In the genomic region with DNA sequence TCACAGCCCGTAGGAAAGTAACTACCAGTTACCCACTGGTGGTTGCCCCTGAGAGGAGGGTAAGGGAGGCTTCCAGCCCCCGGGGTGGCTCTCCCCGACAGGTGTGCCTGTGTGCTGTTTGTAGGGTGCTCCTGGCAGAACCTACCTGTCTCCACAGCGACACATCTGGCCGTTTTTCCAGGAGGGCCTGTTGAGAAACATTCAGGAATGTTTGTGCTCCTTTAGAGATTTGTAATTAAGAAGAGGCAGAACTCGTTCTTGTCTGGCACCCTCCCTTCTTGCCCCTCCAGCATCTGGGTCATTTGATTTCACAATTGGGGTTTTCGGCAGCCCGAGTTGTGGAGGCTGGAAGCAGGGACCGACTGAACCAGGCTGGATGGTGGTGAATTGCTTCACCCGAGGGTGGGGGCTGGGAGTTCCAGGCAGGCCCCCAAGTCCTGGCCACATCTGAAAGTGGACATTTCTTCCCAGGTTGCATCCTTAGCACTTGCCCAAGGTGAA, we compare ENCODE assay signal across 1 cellular context.
A peak's percentile ranks its signal among the peaks of the same experiment; 100 is the strongest.
TF ChIP-seq lines count a peak whose summit lies in the region.

No MANE protein-coding gene starts in this region.

TF ChIP-seq in H1, 55 proteins besides CTCF, POLR2A, EP300 and RAD21:
- no peak for TF ChIP-seq PHF8 (conservative IDR thresholded peaks at IDR 0.05; ENCODE audit: low read depth, low read length)
- no peak for TF ChIP-seq CTBP2 (IDR thresholded peaks at IDR 0.05; ENCODE audit: borderline replicate concordance, insufficient read depth, insufficient read length, low read length)
- no peak for TF ChIP-seq RNF2 (IDR thresholded peaks at IDR 0.05; ENCODE audit: borderline replicate concordance, low read depth, low read length, missing control alignments, poor library complexity, severe bottlenecking)
- peak; percentile 71; the same call in 1 of the 2 replicates for TF ChIP-seq CEBPB (IDR thresholded peaks at IDR 0.05; ENCODE audit: low read depth, low read length)
- TF ChIP-seq CHD2 (IDR thresholded peaks at IDR 0.05; ENCODE audit: low read length): no peak
- no peak for TF ChIP-seq CHD1 (IDR thresholded peaks at IDR 0.05; ENCODE audit: low read depth, low read length)
